Comparison of ENCODE assay signal across 31 cellular contexts in the genomic region with DNA sequence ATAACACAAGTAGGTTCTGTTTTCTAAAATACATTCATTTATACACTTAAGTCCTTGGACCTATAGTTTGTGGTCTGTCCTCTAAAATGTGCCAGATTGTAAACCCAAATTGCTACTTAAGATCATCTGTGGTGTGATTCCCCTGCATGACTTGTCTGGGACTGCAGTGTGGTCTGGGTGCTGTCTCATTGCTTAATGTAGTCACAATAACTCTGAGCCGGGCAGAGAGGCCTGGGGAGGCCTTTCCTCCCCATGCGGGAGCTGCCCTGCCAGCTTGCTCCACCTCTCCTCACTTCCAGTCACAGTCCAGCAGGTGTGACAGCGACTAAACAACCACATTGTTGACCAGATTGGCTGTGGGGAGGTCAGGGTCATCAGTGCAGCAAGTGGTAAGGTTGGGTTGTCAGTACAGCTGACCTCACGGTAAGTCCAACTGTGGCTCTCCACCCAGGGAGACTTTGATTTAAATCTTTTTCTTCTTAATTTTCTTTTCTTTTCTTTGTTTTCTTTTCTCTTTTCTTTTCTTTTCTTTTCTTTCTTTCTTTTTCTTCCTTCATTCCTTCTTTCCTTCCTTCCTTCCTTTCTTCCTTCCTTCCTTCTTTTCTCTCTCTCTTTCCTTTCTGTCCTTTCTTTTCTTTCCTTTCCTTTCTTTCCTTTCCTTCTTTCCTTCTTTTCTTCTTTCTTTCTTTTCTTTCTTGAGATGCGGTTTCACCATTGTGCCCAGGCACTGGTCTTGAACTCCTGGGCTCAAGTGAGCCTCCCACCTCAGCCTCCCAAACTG. TPM values are rescaled to one million over a fixed set of nuclear protein-coding genes. Genes with fewer than 3 reads are reported as not detected.
DNase-seq lines count a peak whose midpoint lies in the region; ATAC-seq lines count a peak whose summit lies in the region.
"Had no signal": no experiment of that assay in that cellular context is flagged by ENCODE, and none has a peak within 500 bp of the region (broad histone marks: within the 10 kb centered on the region; RNA-seq: fewer than 3 reads in every experiment).

No MANE protein-coding gene starts in this region.

- no peaks in the 10 kb centered on the region for H3K27me3 Mint-ChIP-seq in activated T-helper 2 cell treated with anti-CD3 and anti-CD28 coated beads, Interferon-gamma antibody, Interleukin-2, Interleukin-4, amounts not matched to agents 10 μg/mL and 5 μg/mL and 100 μg/mL, durations not matched to agents 14 hours and 24 hours and 36 hours (ENCODE audit: low read depth)
- H3K27me3 Mint-ChIP-seq in stimulated activated memory B cell treated with anti-CD40 and anti-IgM and Interleukin-4, amounts not matched to agents 10 μg/mL and 1 μg/mL and 100 μg/mL, for 72 hours: no peaks in the 10 kb centered on the region
- H3K27me3 Mint-ChIP-seq: activated T-cell treated with anti-CD3 and anti-CD28 coated beads, Interleukin-2, amount 50 U/mL, for 24 hours; stimulated activated naive CD8-positive, alpha-beta T cell treated with anti-CD3 and anti-CD28 coated beads, Interleukin-15, amount 100 ng/mL, for 72 hours had no signal

- peak overlapping the region; percentile 27 for H3K27ac Mint-ChIP-seq in activated T-helper 2 cell treated with anti-CD3 and anti-CD28 coated beads, Interferon-gamma antibody, Interleukin-2, Interleukin-4, amounts not matched to agents 10 μg/mL and 5 μg/mL and 100 μg/mL, durations not matched to agents 14 hours and 24 hours and 36 hours
- no peak overlapping the region for H3K27ac Mint-ChIP-seq in stimulated activated memory B cell treated with anti-CD40 and anti-IgM and Interleukin-4, amounts not matched to agents 10 μg/mL and 1 μg/mL and 100 μg/mL, for 72 hours
- H3K27ac Mint-ChIP-seq: activated T-cell treated with anti-CD3 and anti-CD28 coated beads, Interleukin-2, amount 50 U/mL, for 24 hours; HFFc6 had no signal

- no peaks in the 10 kb centered on the region for H3K4me1 Mint-ChIP-seq in activated T-helper 2 cell treated with anti-CD3 and anti-CD28 coated beads, Interferon-gamma antibody, Interleukin-2, Interleukin-4, amounts not matched to agents 10 μg/mL and 5 μg/mL and 100 μg/mL, durations not matched to agents 14 hours and 24 hours and 36 hours (ENCODE audit: low read depth)
- no peaks in the 10 kb centered on the region for H3K4me1 Mint-ChIP-seq in stimulated activated memory B cell treated with anti-CD40 and anti-IgM and Interleukin-4, amounts not matched to agents 10 μg/mL and 1 μg/mL and 100 μg/mL, for 72 hours
- H3K4me1 Mint-ChIP-seq: neural crest cell; stimulated activated naive CD8-positive, alpha-beta T cell treated with anti-CD3 and anti-CD28 coated beads, Interleukin-15, amount 100 ng/mL, for 72 hours had no signal

- H3K36me3 Mint-ChIP-seq in activated T-helper 2 cell treated with anti-CD3 and anti-CD28 coated beads, Interferon-gamma antibody, Interleukin-2, Interleukin-4, amounts not matched to agents 10 μg/mL and 5 μg/mL and 100 μg/mL, durations not matched to agents 14 hours and 24 hours and 36 hours (ENCODE audit: low read depth): no peaks in the 10 kb centered on the region
- no peaks in the 10 kb centered on the region for H3K36me3 Mint-ChIP-seq in stimulated activated memory B cell treated with anti-CD40 and anti-IgM and Interleukin-4, amounts not matched to agents 10 μg/mL and 1 μg/mL and 100 μg/mL, for 72 hours

- in situ Hi-C loops in KBM-7 (cut with MboI; ENCODE audit: low pct_unique_long_range_greater_than_20kb, low sequenced_read_pairs): no loop called here

- intact Hi-C loops in activated T-helper 2 cell treated with anti-CD3 and anti-CD28 coated beads, Interferon-gamma antibody, Interleukin-2, Interleukin-4, amounts not matched to agents 10 μg/mL and 5 μg/mL and 100 μg/mL, durations not matched to agents 14 hours and 24 hours and 36 hours (cut with micrococcal nuclease): no loop called here

- no peak for DNase-seq in activated T-helper 2 cell treated with anti-CD3 and anti-CD28 coated beads, Interferon-gamma antibody, Interleukin-2, Interleukin-4, amounts not matched to agents 10 μg/mL and 5 μg/mL and 100 μg/mL, durations not matched to agents 14 hours and 24 hours and 36 hours (ENCODE audit: low spot score)
- no peak for DNase-seq in KBM-7
- DNase-seq in RKO (ENCODE audit: low spot score): no peak
- DNase-seq: activated CD4-positive, alpha-beta T cell treated with anti-CD3 and anti-CD28 coated beads for 48 hours; activated naive CD4-positive, alpha-beta T cell treated with Interleukin-2 at 50 U/mL for 16 hours; activated T-cell treated with anti-CD3 and anti-CD28 coated beads, Interleukin-2, amount 50 U/mL, for 24 hours; cortex of kidney; effector memory CD4-positive, alpha-beta T cell; GM23248; HFFc6; IMR-90; left lung; mesenchymal stem cell; NCI-H146; NCI-H748 treated with DMSO at 0.1 percent for 48 hours; pancreas; SIG-M5; stimulated activated CD4-positive, alpha-beta T cell treated with anti-CD3 and anti-CD28 coated beads, Interleukin-1b, Interleukin-23, amount 100 ng/mL, for 48 hours; stimulated activated naive CD8-positive, alpha-beta T cell treated with anti-CD3 and anti-CD28 coated beads, Interleukin-15, amount 100 ng/mL, for 72 hours; SW 1271; T-helper 9 cell; thyroid gland had no signal

- no peaks in the 10 kb centered on the region for H3K9me3 Mint-ChIP-seq in activated T-helper 2 cell treated with anti-CD3 and anti-CD28 coated beads, Interferon-gamma antibody, Interleukin-2, Interleukin-4, amounts not matched to agents 10 μg/mL and 5 μg/mL and 100 μg/mL, durations not matched to agents 14 hours and 24 hours and 36 hours
- peaks cover 3% of the 10 kb centered on the region for H3K9me3 Mint-ChIP-seq in stimulated activated memory B cell treated with anti-CD40 and anti-IgM and Interleukin-4, amounts not matched to agents 10 μg/mL and 1 μg/mL and 100 μg/mL, for 72 hours

- H3K4me3 Mint-ChIP-seq in activated T-helper 2 cell treated with anti-CD3 and anti-CD28 coated beads, Interferon-gamma antibody, Interleukin-2, Interleukin-4, amounts not matched to agents 10 μg/mL and 5 μg/mL and 100 μg/mL, durations not matched to agents 14 hours and 24 hours and 36 hours (ENCODE audit: low read depth): no peak overlapping the region
- H3K4me3 Mint-ChIP-seq in stimulated activated memory B cell treated with anti-CD40 and anti-IgM and Interleukin-4, amounts not matched to agents 10 μg/mL and 1 μg/mL and 100 μg/mL, for 72 hours: no peak overlapping the region
- H3K4me3 Mint-ChIP-seq: activated T-cell treated with anti-CD3 and anti-CD28 coated beads, Interleukin-2, amount 50 U/mL, for 24 hours; HFFc6; neural crest cell; stimulated activated naive CD8-positive, alpha-beta T cell treated with anti-CD3 and anti-CD28 coated beads, Interleukin-15, amount 100 ng/mL, for 72 hours had no signal

- ATAC-seq in GM18520 (IDR thresholded peaks at IDR 0.05; ENCODE audit: unreplicated experiment): peak; percentile 84
- ATAC-seq in HG02798 (IDR thresholded peaks at IDR 0.05; ENCODE audit: poor library complexity, unreplicated experiment): peak; percentile 57
- peak; percentile 16 for ATAC-seq in stimulated activated memory B cell treated with anti-CD40 and anti-IgM and Interleukin-4, amounts not matched to agents 10 μg/mL and 1 μg/mL and 100 μg/mL, for 72 hours
- no peak for ATAC-seq in GM21423 (IDR thresholded peaks at IDR 0.05; ENCODE audit: unreplicated experiment)
- ATAC-seq: pancreas; stimulated activated naive CD8-positive, alpha-beta T cell treated with anti-CD3 and anti-CD28 coated beads, Interleukin-15, amount 100 ng/mL, for 72 hours had no signal

RNA-seq across cellular contexts. Expression of gene TUBA3C, which starts 4.4 kb away (rescaled TPM):
- not detected in 2 replicates for total RNA-seq in activated T-helper 2 cell treated with anti-CD3 and anti-CD28 coated beads, Interferon-gamma antibody, Interleukin-2, Interleukin-4, amounts not matched to agents 10 μg/mL and 5 μg/mL and 100 μg/mL, durations not matched to agents 14 hours and 24 hours and 36 hours
- total RNA-seq: cardiac septum, glomerular endothelial cell, GM23248, HFFc6, IMR-90, left lung, neural crest cell, pancreas, smooth muscle cell, vagina had no signal
